ENCODE assay signal across 29 cellular contexts in the genomic region with DNA sequence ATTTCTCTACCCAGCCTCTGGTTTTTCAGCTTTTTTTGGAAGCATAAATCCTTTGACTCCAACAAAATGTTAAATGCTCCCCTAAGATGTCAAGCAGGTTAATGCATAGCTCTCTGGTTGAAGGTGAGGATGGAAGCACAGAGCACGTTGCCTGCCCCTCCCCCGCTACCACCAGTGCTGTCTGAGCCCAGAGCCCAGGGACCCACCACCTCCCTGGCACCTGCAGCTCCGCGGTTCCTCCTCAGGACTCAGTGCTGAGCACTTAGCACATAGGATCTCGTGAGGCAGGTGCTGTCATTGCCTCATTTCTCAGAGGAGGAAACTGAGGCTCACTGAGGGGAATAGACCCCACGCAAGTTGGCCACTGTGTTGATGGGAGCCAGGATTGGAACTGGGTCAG. TPM values are rescaled to one million over a fixed set of nuclear protein-coding genes. Genes with fewer than 3 reads are reported as not detected.
"Had no signal": no experiment of that assay in that cellular context is flagged by ENCODE, and none has a peak within 500 bp of the region (broad histone marks: within the 10 kb centered on the region; RNA-seq: fewer than 3 reads in every experiment).

No MANE protein-coding gene starts in this region.

- H3K4me3 Mint-ChIP-seq: activated CD4-positive, alpha-beta memory T cell treated with anti-CD3 and anti-CD28 coated beads for 36 hours; activated CD4-positive, alpha-beta T cell treated with anti-CD3 and anti-CD28 coated beads for 36 hours; activated CD4-positive, alpha-beta T cell treated with anti-CD3 and anti-CD28 coated beads, Interleukin-2, amount 10 ng/mL, durations not matched to agents 24 days and 14 days; activated CD8-positive, alpha-beta memory T cell treated with anti-CD3 and anti-CD28 coated beads, Interleukin-2, amount 10 ng/mL, durations not matched to agents 7 days and 5 days; activated CD8-positive, alpha-beta T cell treated with anti-CD3 and anti-CD28 coated beads, Interleukin-2, amount 10 ng/mL, durations not matched to agents 7 days and 5 days; activated naive CD4-positive, alpha-beta T cell treated with anti-CD3 and anti-CD28 coated beads for 36 hours; activated naive CD4-positive, alpha-beta T cell treated with anti-CD3 and anti-CD28 coated beads, Interleukin-2, amount 50 U/mL, for 24 hours; activated naive CD8-positive, alpha-beta T cell treated with anti-CD3 and anti-CD28 coated beads, Interleukin-2, amount 10 ng/mL, durations not matched to agents 7 days and 5 days; activated T-helper 1 cell treated with anti-CD3 and anti-CD28 coated beads, Interleukin-12 subunit alpha, Interleukin-12 subunit beta, Interleukin-2, Interleukin-4 antibody, amounts not matched to agents 30 ng/mL and 10 ng/mL and 1 ng/mL, durations not matched to agents 14 hours and 24 hours and 36 hours; central memory CD8-positive, alpha-beta T cell; dendritic cell treated with granulocyte-macrophage colony-stimulating factor and Interleukin-4, amounts not matched to agents 40 ng/mL and 50 ng/mL, for 4 days; endodermal cell had no signal

- H3K27me3 ChIP-seq: brain microvascular endothelial cell, dorsolateral prefrontal cortex, heart left ventricle had no signal

- H3K27me3 Mint-ChIP-seq: activated CD4-positive, alpha-beta memory T cell treated with anti-CD3 and anti-CD28 coated beads for 36 hours; activated CD4-positive, alpha-beta T cell treated with anti-CD3 and anti-CD28 coated beads for 36 hours; activated CD4-positive, alpha-beta T cell treated with anti-CD3 and anti-CD28 coated beads, Interleukin-2, amount 10 ng/mL, durations not matched to agents 24 days and 14 days; activated CD8-positive, alpha-beta memory T cell treated with anti-CD3 and anti-CD28 coated beads, Interleukin-2, amount 10 ng/mL, durations not matched to agents 7 days and 5 days; activated naive CD4-positive, alpha-beta T cell treated with anti-CD3 and anti-CD28 coated beads, Interleukin-2, amount 50 U/mL, for 24 hours; activated naive CD8-positive, alpha-beta T cell treated with anti-CD3 and anti-CD28 coated beads, Interleukin-2, amount 10 ng/mL, durations not matched to agents 7 days and 5 days; central memory CD8-positive, alpha-beta T cell; dendritic cell treated with granulocyte-macrophage colony-stimulating factor and Interleukin-4, amounts not matched to agents 40 ng/mL and 50 ng/mL, for 4 days had no signal

- DNase-seq: activated CD4-positive, alpha-beta memory T cell treated with anti-CD3 and anti-CD28 coated beads for 36 hours; activated CD4-positive, alpha-beta T cell treated with anti-CD3 and anti-CD28 coated beads for 36 hours; activated CD4-positive, alpha-beta T cell treated with anti-CD3 and anti-CD28 coated beads, Interleukin-2, amount 10 ng/mL, durations not matched to agents 24 days and 14 days; activated CD4-positive, CD25-positive, alpha-beta regulatory T cell; activated CD4-positive, CD25-positive, alpha-beta regulatory T cell treated with anti-CD3 and anti-CD28 coated beads, Interleukin-2, amount 50 U/mL, for 72 hours; activated CD8-positive, alpha-beta memory T cell treated with anti-CD3 and anti-CD28 coated beads, Interleukin-2, amount 10 ng/mL, durations not matched to agents 7 days and 5 days; activated CD8-positive, alpha-beta memory T cell treated with anti-CD3 and anti-CD28 coated beads, Interleukin-2, amount 50 U/mL, for 4 hours; activated CD8-positive, alpha-beta T cell treated with anti-CD3 and anti-CD28 coated beads, Interleukin-2, amount 10 ng/mL, durations not matched to agents 7 days and 5 days; activated effector memory CD4-positive, alpha-beta T cell treated with anti-CD3 and anti-CD28 coated beads, Interleukin-2, amount 50 U/mL, for 16 hours; activated naive CD4-positive, alpha-beta T cell treated with anti-CD3 and anti-CD28 coated beads for 36 hours; activated naive CD8-positive, alpha-beta T cell treated with anti-CD3 and anti-CD28 coated beads, Interleukin-2, amount 10 ng/mL, durations not matched to agents 7 days and 5 days; activated T-cell treated with anti-CD3 and anti-CD28 coated beads, Interleukin-2, amount 50 U/mL, for 1 hour; activated T-cell treated with anti-CD3 and anti-CD28 coated beads, Interleukin-2, amount 50 U/mL, for 48 hours; brain microvascular endothelial cell; dorsolateral prefrontal cortex; effector memory CD4-positive, alpha-beta T cell; endodermal cell; foreskin fibroblast; glutamatergic neuron; heart left ventricle; T-helper 2 cell had no signal

- H3K9me3 Mint-ChIP-seq: activated CD4-positive, alpha-beta T cell treated with anti-CD3 and anti-CD28 coated beads, Interleukin-2, amount 10 ng/mL, durations not matched to agents 24 days and 14 days; activated naive CD4-positive, alpha-beta T cell treated with anti-CD3 and anti-CD28 coated beads, Interleukin-2, amount 50 U/mL, for 24 hours; activated T-helper 1 cell treated with anti-CD3 and anti-CD28 coated beads, Interleukin-12 subunit alpha, Interleukin-12 subunit beta, Interleukin-2, Interleukin-4 antibody, amounts not matched to agents 30 ng/mL and 10 ng/mL and 1 ng/mL, durations not matched to agents 14 hours and 24 hours and 36 hours had no signal

- H3K27ac Mint-ChIP-seq: activated CD4-positive, alpha-beta memory T cell treated with anti-CD3 and anti-CD28 coated beads for 36 hours; activated CD4-positive, alpha-beta T cell treated with anti-CD3 and anti-CD28 coated beads for 36 hours; activated CD4-positive, alpha-beta T cell treated with anti-CD3 and anti-CD28 coated beads, Interleukin-2, amount 10 ng/mL, durations not matched to agents 24 days and 14 days; activated CD8-positive, alpha-beta memory T cell treated with anti-CD3 and anti-CD28 coated beads, Interleukin-2, amount 10 ng/mL, durations not matched to agents 7 days and 5 days; activated CD8-positive, alpha-beta T cell treated with anti-CD3 and anti-CD28 coated beads, Interleukin-2, amount 10 ng/mL, durations not matched to agents 7 days and 5 days; activated naive CD4-positive, alpha-beta T cell treated with anti-CD3 and anti-CD28 coated beads for 36 hours; activated naive CD4-positive, alpha-beta T cell treated with anti-CD3 and anti-CD28 coated beads, Interleukin-2, amount 50 U/mL, for 24 hours; activated naive CD8-positive, alpha-beta T cell treated with anti-CD3 and anti-CD28 coated beads, Interleukin-2, amount 10 ng/mL, durations not matched to agents 7 days and 5 days; activated T-helper 1 cell treated with anti-CD3 and anti-CD28 coated beads, Interleukin-12 subunit alpha, Interleukin-12 subunit beta, Interleukin-2, Interleukin-4 antibody, amounts not matched to agents 30 ng/mL and 10 ng/mL and 1 ng/mL, durations not matched to agents 14 hours and 24 hours and 36 hours; activated T-helper 2 cell treated with anti-CD3 and anti-CD28 coated beads, Interferon-gamma antibody, Interleukin-2, Interleukin-4, amounts not matched to agents 10 μg/mL and 5 μg/mL and 100 μg/mL, durations not matched to agents 14 hours and 24 hours and 36 hours; dendritic cell treated with granulocyte-macrophage colony-stimulating factor and Interleukin-4, amounts not matched to agents 40 ng/mL and 50 ng/mL, for 4 days; endodermal cell had no signal

- H3K4me1 Mint-ChIP-seq: activated CD4-positive, alpha-beta T cell treated with anti-CD3 and anti-CD28 coated beads for 36 hours; activated CD4-positive, alpha-beta T cell treated with anti-CD3 and anti-CD28 coated beads, Interleukin-2, amount 10 ng/mL, durations not matched to agents 24 days and 14 days; activated CD8-positive, alpha-beta memory T cell treated with anti-CD3 and anti-CD28 coated beads, Interleukin-2, amount 10 ng/mL, durations not matched to agents 7 days and 5 days; activated naive CD4-positive, alpha-beta T cell treated with anti-CD3 and anti-CD28 coated beads, Interleukin-2, amount 50 U/mL, for 24 hours; activated naive CD8-positive, alpha-beta T cell treated with anti-CD3 and anti-CD28 coated beads, Interleukin-2, amount 10 ng/mL, durations not matched to agents 7 days and 5 days; central memory CD8-positive, alpha-beta T cell had no signal

- H3K4me3 ChIP-seq: coronary artery, dorsolateral prefrontal cortex, heart left ventricle had no signal

- H3K27ac ChIP-seq: brain microvascular endothelial cell, coronary artery, heart left ventricle, VCaP had no signal

RNA-seq across cellular contexts. Expression of a gene that starts 48.6 kb away (rescaled TPM):
- total RNA-seq: bronchial epithelial cell had no signal
